8 cellular contexts compared by ENCODE assay signal in the genomic region with DNA sequence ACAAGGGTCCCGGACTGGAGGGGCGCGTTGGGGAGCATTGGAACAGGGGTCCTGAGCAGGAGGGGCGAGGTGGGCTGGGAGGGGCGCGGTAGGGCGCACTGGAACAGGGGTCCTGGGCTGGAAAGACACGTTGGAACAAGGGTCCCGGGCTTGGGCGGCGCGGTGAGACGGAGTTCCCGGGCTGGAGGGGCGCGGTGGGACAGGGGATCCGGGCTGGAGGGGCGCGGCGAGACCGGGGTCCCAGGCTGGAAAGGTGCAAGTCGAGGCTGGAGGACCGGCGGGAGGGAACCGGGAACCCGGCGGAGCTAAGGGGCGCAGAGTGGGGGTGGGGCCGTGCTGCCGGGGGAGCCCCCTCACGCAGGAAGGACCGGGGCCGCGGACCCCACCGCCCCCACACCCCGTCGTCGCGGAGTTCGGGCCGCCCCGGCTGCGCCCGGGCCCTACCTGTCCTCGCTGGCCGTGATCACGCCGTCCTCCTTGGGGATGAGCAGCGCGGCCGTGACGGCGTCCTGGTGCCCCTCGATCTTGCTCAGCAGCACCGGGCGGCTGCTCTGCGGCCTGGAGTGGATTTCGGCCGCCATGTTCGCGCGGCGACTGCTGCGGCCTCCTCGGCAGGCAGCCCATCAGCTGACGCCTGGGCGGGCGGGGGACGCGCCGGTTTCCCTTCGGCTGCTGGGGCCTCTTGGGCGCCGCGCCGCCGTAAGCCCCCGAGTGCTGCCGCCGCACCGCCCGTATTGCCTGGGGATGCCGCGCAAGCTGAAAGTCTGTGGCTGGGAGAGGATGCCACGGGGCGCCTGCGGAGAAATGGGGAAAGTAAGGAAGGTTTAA. TPM values are rescaled to one million over a fixed set of nuclear protein-coding genes. Genes with fewer than 3 reads are reported as not detected.
DNase-seq lines count a peak whose midpoint lies in the region; ATAC-seq and TF ChIP-seq lines count a peak whose summit lies in the region.

WDFY1 (minus strand) TSS at position 632 of the 828 bp plus-strand sequence; CDS start at position 581, 51 bp downstream.

- H3K27ac Mint-ChIP-seq in T-helper 1 cell treated with Interleukin-12 subunit alpha and Interleukin-12 subunit beta and Interleukin-4 antibody, amounts not matched to agents 30 μg/mL and 1 μg/mL, for 36 hours, result peak within 1 kb of the TSS; percentile 89

- H3K9me3 Mint-ChIP-seq in T-helper 1 cell treated with Interleukin-12 subunit alpha and Interleukin-12 subunit beta and Interleukin-4 antibody, amounts not matched to agents 30 μg/mL and 1 μg/mL, for 36 hours, result peaks cover 4% of the 10 kb centered on the region

- peak in 1 of 4 experiments; percentile 3 for TF ChIP-seq CTCF in prostate gland (IDR thresholded peaks at IDR 0.05)
- TF ChIP-seq CTCF in upper lobe of right lung (IDR thresholded peaks at IDR 0.05), result no peak

- H3K4me3 Mint-ChIP-seq in T-helper 1 cell treated with Interleukin-12 subunit alpha and Interleukin-12 subunit beta and Interleukin-4 antibody, amounts not matched to agents 30 μg/mL and 1 μg/mL, for 36 hours, result peak within 1 kb of the TSS; percentile 92

- H3K4me3 ChIP-seq in prostate gland (peak within 1 kb of the TSS; percentile 93 to 99), upper lobe of right lung (peak within 1 kb of the TSS; percentile 81)

- peaks cover 8% of the 10 kb centered on the region for H3K4me1 ChIP-seq in prostate gland (replicated peaks)
- peaks cover 25% of the 10 kb centered on the region for H3K4me1 ChIP-seq in upper lobe of right lung

- peaks cover 46% of the 10 kb centered on the region for H3K4me1 Mint-ChIP-seq in T-helper 1 cell treated with Interleukin-12 subunit alpha and Interleukin-12 subunit beta and Interleukin-4 antibody, amounts not matched to agents 30 μg/mL and 1 μg/mL, for 36 hours (ENCODE audit: low read depth)

- no peaks in the 10 kb centered on the region for H3K27me3 Mint-ChIP-seq in T-helper 1 cell treated with Interleukin-12 subunit alpha and Interleukin-12 subunit beta and Interleukin-4 antibody, amounts not matched to agents 30 μg/mL and 1 μg/mL, for 36 hours (ENCODE audit: low read depth)

- H3K36me3 ChIP-seq in prostate gland (no peaks in the 10 kb centered on the region), upper lobe of right lung (no peaks in the 10 kb centered on the region)

- WGBS in prostate gland, result under 1% methylated on average over 74 of the region's 87 CpGs

- peak within 1 kb of the TSS; percentile 87 to 93 for H3K27ac ChIP-seq in prostate gland
- H3K27ac ChIP-seq in upper lobe of right lung, result peak within 1 kb of the TSS; percentile 93

- H3K36me3 Mint-ChIP-seq in T-helper 1 cell treated with Interleukin-12 subunit alpha and Interleukin-12 subunit beta and Interleukin-4 antibody, amounts not matched to agents 30 μg/mL and 1 μg/mL, for 36 hours (ENCODE audit: low read depth), result peaks cover 17% of the 10 kb centered on the region

- intact Hi-C loops in left cardiac atrium (cut with DNase I), result no loop called here
- intact Hi-C loops in prostate gland (cut with DNase I), result no loop called here
- intact Hi-C loops in upper lobe of right lung (cut with DNase I), result no loop called here

- H3K9me3 ChIP-seq in prostate gland (no peaks in the 10 kb centered on the region), upper lobe of right lung (no peaks in the 10 kb centered on the region)

- H3K27me3 ChIP-seq in prostate gland (replicated peaks; ENCODE audit: insufficient read depth), result no peaks in the 10 kb centered on the region
- H3K27me3 ChIP-seq in upper lobe of right lung, result no peaks in the 10 kb centered on the region

- DNase-seq in NCI-H1436 treated with DMSO at 0.1 percent for 48 hours (lab: John Stamatoyannopoulos, UW) (peak; percentile 24), amniotic stem cell (lab: John Stamatoyannopoulos, UW) (peak; percentile 85), left cardiac atrium (peak; percentile 93), prostate gland (ENCODE audit: low spot score) (peak; percentile 79), upper lobe of right lung (peak; percentile 95)

- TF ChIP-seq POLR2A in GM15510 (IDR thresholded peaks at IDR 0.05; ENCODE audit: borderline replicate concordance, extremely low read depth, insufficient read length), result peak; percentile 94
- peak; percentile 78 for TF ChIP-seq POLR2A in prostate gland (IDR thresholded peaks at IDR 0.05)

- ATAC-seq in HG02798 (IDR thresholded peaks at IDR 0.05; ENCODE audit: poor library complexity, unreplicated experiment) (peak; percentile 86), left cardiac atrium (peak; percentile 95 to 96), upper lobe of right lung (peak; percentile 98)

RNA-seq across cellular contexts. Expression of gene WDFY1, which starts in this region (rescaled TPM):
- total RNA-seq in left cardiac atrium (10 to 100 TPM; 14.1 to 20.5 TPM), prostate gland (10 to 100 TPM; 38.8 to 42.9 TPM), upper lobe of right lung (50.1 TPM)

Comparison
In these comparisons a context has a peak if more than half of its experiments do, and no peak if none do; other contexts are left out.
1. Peak in every context shown above with its lines: DNase-seq, ATAC-seq, H3K4me3 ChIP-seq and H3K27ac ChIP-seq.
2. DNase-seq: peak in every context shown above with its lines; median percentile 95 in upper lobe of right lung; 93 in left cardiac atrium; 85 in amniotic stem cell; 79 in prostate gland; 24 in NCI-H1436 treated with DMSO at 0.1 percent for 48 hours.